In genomic region chr2:25309402-25309801, GRCh38 we compare ENCODE assay signal across 8 cellular contexts. TPM values are rescaled to one million over a fixed set of nuclear protein-coding genes. Genes with fewer than 3 reads are reported as not detected.
DNase-seq lines count a peak whose midpoint lies in the region; ATAC-seq, FAIRE-seq and TF ChIP-seq lines count a peak whose summit lies in the region.

No MANE protein-coding gene starts in this region.

- peaks cover 77% of the 10 kb centered on the region for H3K4me1 Mint-ChIP-seq in activated CD8-positive, alpha-beta T cell treated with anti-CD3 and anti-CD28 coated beads for 36 hours (ENCODE audit: low read depth)

- H3K9me3 Mint-ChIP-seq in activated CD8-positive, alpha-beta T cell treated with anti-CD3 and anti-CD28 coated beads for 36 hours = no peaks in the 10 kb centered on the region

- intact Hi-C loops in activated CD8-positive, alpha-beta T cell treated with anti-CD3 and anti-CD28 coated beads for 36 hours (cut with micrococcal nuclease) = no loop called here
- intact Hi-C loops in endothelial cell of umbilical vein (cut with micrococcal nuclease) = loop anchor here (1.0 to 2.0 kb wide), 3 partner anchors 68 to 258 kb away; no protein-coding TSS in a partner anchor

- peaks cover 75% of the 10 kb centered on the region for H3K36me3 Mint-ChIP-seq in activated CD8-positive, alpha-beta T cell treated with anti-CD3 and anti-CD28 coated beads for 36 hours (ENCODE audit: low read depth)

- FAIRE-seq in endothelial cell of umbilical vein (lab: Jason Lieb, UNC) = peak; percentile 79

- POLR2A ChIA-PET in AG04449 (lab: Yijun Ruan, JAX) (no interaction called here), endothelial cell of umbilical vein (lab: Charles Lee) (interaction anchor here (0.9 kb wide), 1 partner anchor 57 kb away, joined by 6 read pairs; no protein-coding TSS in a partner anchor)
- POLR2A ChIA-PET in activated CD8-positive, alpha-beta T cell treated with anti-CD3 and anti-CD28 coated beads for 36 hours (lab: Charles Lee) = interaction anchor here (0.6 to 1.5 kb wide), 5 partner anchors 8 to 30 kb away, joined by 3 to 5 read pairs (median 4); no protein-coding TSS in a partner anchor

- H3K4me3 ChIP-seq in AG04449 (ENCODE audit: low read depth, low read length) (no peak overlapping the region), GM12875 (ENCODE audit: low read depth, low read length) (no peak overlapping the region), endothelial cell of umbilical vein (replicated peaks in 1 of 3; ENCODE audit: insufficient read depth in 1 of 3, low read depth in 1 of 3, low read length in 3 of 3) (no peak overlapping the region), neutrophil (ENCODE audit: low read depth in 1 of 2, low read length in 1 of 2) (no peak overlapping the region)

- TF ChIP-seq POLR2A in endothelial cell of umbilical vein (IDR thresholded peaks at IDR 0.05; ENCODE audit: low read depth, low read length) = no peak

- H3K36me3 ChIP-seq in endothelial cell of umbilical vein (ENCODE audit: control insufficient read depth in 2 of 2, extremely low read depth in 1 of 2, insufficient read depth in 2 of 2, low read length in 2 of 2) = peaks cover 0 to 10% of the 10 kb centered on the region in 2 experiments
- H3K36me3 ChIP-seq in neutrophil = peaks cover 79% of the 10 kb centered on the region

- no TSS peak for BruUV-seq in endothelial cell of umbilical vein (replicated peaks; lab: Mats Ljungman, UMichigan)

- H4K20me1 ChIP-seq in endothelial cell of umbilical vein (replicated peaks; ENCODE audit: control insufficient read depth, extremely low read depth, insufficient read depth, low read length) = no peaks in the 10 kb centered on the region

- no peak overlapping the region for H3K9ac ChIP-seq in endothelial cell of umbilical vein (replicated peaks; ENCODE audit: extremely low read depth, insufficient read depth, low read length)

- no peaks in the 10 kb centered on the region for H3K79me2 ChIP-seq in endothelial cell of umbilical vein (ENCODE audit: control insufficient read depth, insufficient read depth, low read length)

- H3K9me1 ChIP-seq in endothelial cell of umbilical vein (replicated peaks; ENCODE audit: control insufficient read depth, extremely low read depth, insufficient read depth, low read length) = no peaks in the 10 kb centered on the region

- no peak overlapping the region for H2AFZ ChIP-seq in endothelial cell of umbilical vein (ENCODE audit: low read depth, low read length)

- ATAC-seq in activated CD8-positive, alpha-beta T cell treated with anti-CD3 and anti-CD28 coated beads for 36 hours = peak; percentile 18
- ATAC-seq in HG03095 (IDR thresholded peaks at IDR 0.05; ENCODE audit: unreplicated experiment) = no peak
- ATAC-seq in GM21786 (IDR thresholded peaks at IDR 0.05; ENCODE audit: unreplicated experiment) = no peak

- H3K27ac ChIP-seq in endothelial cell of umbilical vein (ENCODE audit: insufficient read depth, low read depth, low read length) (no peak overlapping the region), neutrophil (no peak overlapping the region)

- dilution Hi-C loops in endothelial cell of umbilical vein (cut with MboI; ENCODE audit: extremely low pct_ligation_motif_present, low sequenced_read_pairs) = no loop called here

- H3K27me3 ChIP-seq in endothelial cell of umbilical vein (ENCODE audit: control insufficient read depth in 2 of 2, insufficient read depth in 2 of 2, low read length in 2 of 2) (no peaks in the 10 kb centered on the region), neutrophil (no peaks in the 10 kb centered on the region)

- CTCF ChIA-PET in AG04449 (lab: Yijun Ruan, JAX) (interaction anchor here (0.7 to 2.7 kb wide), 15 partner anchors 9 to 356 kb away, joined by 3 to 27 read pairs (median 4); no protein-coding TSS in a partner anchor), endothelial cell of umbilical vein (lab: Charles Lee) (interaction anchor here (0.6 to 2.8 kb wide), 21 partner anchors 8 to 391 kb away, joined by 3 to 22 read pairs (median 4); no protein-coding TSS in a partner anchor)
- CTCF ChIA-PET in activated CD8-positive, alpha-beta T cell treated with anti-CD3 and anti-CD28 coated beads for 36 hours (lab: Charles Lee) = interaction anchor here (0.6 to 3.1 kb wide), 29 partner anchors 8 to 256 kb away, joined by 3 to 24 read pairs (median 4); no protein-coding TSS in a partner anchor

- no peaks in the 10 kb centered on the region for H3K9me3 ChIP-seq in endothelial cell of umbilical vein (replicated peaks; ENCODE audit: control insufficient read depth, insufficient read depth, low read length)
- no peaks in the 10 kb centered on the region for H3K9me3 ChIP-seq in neutrophil

- DNase-seq in AG04449 (ENCODE audit: low read depth, low spot score) (no peak), NCI-H526 treated with DMSO at 0.1 percent for 48 hours (lab: John Stamatoyannopoulos, UW) (peak; percentile 38), endothelial cell of umbilical vein (ENCODE audit: low read depth, low spot score) (peak; percentile 57)
- peak; percentile 81 for DNase-seq in activated CD8-positive, alpha-beta T cell treated with anti-CD3 and anti-CD28 coated beads for 36 hours

- TF ChIP-seq CTCF in AG04449 (IDR thresholded peaks at IDR 0.05; ENCODE audit: insufficient read depth, low read length, missing control alignments) = peak; percentile 47
- peak; percentile 71 for TF ChIP-seq CTCF in GM12875 (IDR thresholded peaks at IDR 0.05; ENCODE audit: borderline replicate concordance, insufficient read depth, low read depth, low read length)
- TF ChIP-seq CTCF in activated CD8-positive, alpha-beta T cell treated with anti-CD3 and anti-CD28 coated beads for 36 hours (IDR thresholded peaks at IDR 0.05) = peak; percentile 50
- peak; percentile 53 to 64 for TF ChIP-seq CTCF in endothelial cell of umbilical vein (IDR thresholded peaks at IDR 0.05; ENCODE audit: extremely low read depth in 1 of 2, insufficient read depth in 1 of 2, low read depth in 1 of 2, low read length in 2 of 2)
- TF ChIP-seq CTCF in neutrophil (IDR thresholded peaks at IDR 0.05) = peak; percentile 26

- H3K4me2 ChIP-seq in endothelial cell of umbilical vein (ENCODE audit: insufficient read depth, low read length) = no peak overlapping the region

- no peaks in the 10 kb centered on the region for H3K4me1 ChIP-seq in endothelial cell of umbilical vein (ENCODE audit: control insufficient read depth, extremely low read depth, insufficient read depth, low read length)
- peaks cover 8 to 17% of the 10 kb centered on the region in 2 experiments for H3K4me1 ChIP-seq in neutrophil (ENCODE audit: control insufficient read depth in 1 of 2, insufficient read depth in 1 of 2, low read depth in 1 of 2, low read length in 1 of 2)

- H3K27ac Mint-ChIP-seq in activated CD8-positive, alpha-beta T cell treated with anti-CD3 and anti-CD28 coated beads for 36 hours = peak overlapping the region; percentile 71

- H3K27me3 Mint-ChIP-seq in activated CD8-positive, alpha-beta T cell treated with anti-CD3 and anti-CD28 coated beads for 36 hours = no peaks in the 10 kb centered on the region

- H3K4me3 Mint-ChIP-seq in activated CD8-positive, alpha-beta T cell treated with anti-CD3 and anti-CD28 coated beads for 36 hours = no peak overlapping the region

TF ChIP-seq in endothelial cell of umbilical vein, 7 proteins besides CTCF, POLR2A, EP300 and RAD21:
- no peak for TF ChIP-seq POLR2AphosphoS5 (IDR thresholded peaks at IDR 0.05; ENCODE audit: insufficient read depth, low read depth, low read length)
- TF ChIP-seq FOS (IDR thresholded peaks at IDR 0.05; ENCODE audit: borderline replicate concordance, insufficient read depth, low read length) = no peak
- no peak for TF ChIP-seq EZH2 (IDR thresholded peaks at IDR 0.05; ENCODE audit: borderline replicate concordance, low read depth, low read length, severe bottlenecking)

RNA-seq across cellular contexts. Expression of gene DNMT3A, which starts 32.3 kb away (rescaled TPM):
- total RNA-seq in activated CD8-positive, alpha-beta T cell treated with anti-CD3 and anti-CD28 coated beads for 36 hours = 10 to 100 TPM; 84.8 to 97.8 TPM
- 67.0 and 71.7 TPM in 2 replicates for total RNA-seq in endothelial cell of umbilical vein
- polyA plus RNA-seq in endothelial cell of umbilical vein = 15.6 and 23.3 TPM in 2 replicates
- polyA plus RNA-seq in endothelial cell of umbilical vein (2011; cell fraction: cytosol; rRNA removed) = 12.5 and 14.2 TPM in 2 replicates
- 42.1 and 52.7 TPM in 2 replicates for polyA plus RNA-seq in endothelial cell of umbilical vein (2011; cell fraction: nucleus; rRNA removed)
- 26.2 and 37.7 TPM in 2 replicates for polyA plus RNA-seq in endothelial cell of umbilical vein (2012)
- polyA minus RNA-seq in endothelial cell of umbilical vein = 60.1 and 61.4 TPM in 2 replicates
- polyA minus RNA-seq in endothelial cell of umbilical vein (2011; cell fraction: cytosol; rRNA and poly(A)+ RNA removed) = 8.0 TPM
- polyA minus RNA-seq in endothelial cell of umbilical vein (2011; cell fraction: nucleus; rRNA and poly(A)+ RNA removed) = 36.1 and 50.9 TPM in 2 replicates
